15 cellular contexts compared by ENCODE assay signal in the genomic region with DNA sequence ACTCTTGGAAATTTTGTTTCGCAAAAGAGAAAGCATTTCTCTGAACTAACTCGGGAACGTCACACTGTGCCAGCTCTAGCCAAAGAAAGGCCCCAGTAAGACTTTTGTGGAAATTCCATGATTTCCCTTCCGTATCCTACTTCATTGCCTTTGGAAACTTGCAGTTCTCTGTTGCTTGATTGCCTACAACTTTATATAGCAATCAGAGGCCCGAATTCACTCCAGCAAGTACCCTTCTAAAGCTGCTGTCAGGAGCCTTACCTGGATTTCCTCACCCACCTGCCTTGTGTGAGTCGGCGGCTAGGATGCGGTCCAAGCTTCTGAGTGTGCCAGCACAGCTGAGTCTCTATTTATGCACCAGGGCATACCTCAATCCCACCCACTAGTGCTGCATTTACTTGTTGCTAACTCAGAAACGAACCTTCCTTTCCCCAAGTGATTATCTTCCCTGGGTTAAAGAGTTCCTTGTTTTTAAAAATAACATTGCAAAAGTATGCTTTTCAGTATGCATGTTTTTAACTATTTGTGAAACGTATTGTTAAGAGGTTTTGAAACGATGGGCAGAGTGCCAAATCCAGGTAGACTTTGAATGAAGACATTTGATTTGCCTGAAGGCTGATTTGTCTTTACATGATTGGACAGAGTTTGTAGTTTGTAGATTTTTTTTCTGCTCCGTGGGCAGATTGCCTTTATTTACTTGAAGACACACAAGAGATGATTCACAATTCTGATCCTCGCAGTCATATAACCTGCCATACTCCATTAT. TPM values are rescaled to one million over a fixed set of nuclear protein-coding genes. Genes with fewer than 3 reads are reported as not detected.
DNase-seq lines count a peak whose midpoint lies in the region; ATAC-seq, FAIRE-seq and TF ChIP-seq lines count a peak whose summit lies in the region.
"Had no signal": no experiment of that assay in that cellular context is flagged by ENCODE, and none has a peak within 500 bp of the region (broad histone marks: within the 10 kb centered on the region; RNA-seq: fewer than 3 reads in every experiment).

A gene (minus strand): TSS at position 326 of the 766 bp plus-strand sequence. CDS start 3,203 bp downstream, outside the sequence.

- no peak for TF ChIP-seq EP300 in gastroesophageal sphincter (IDR thresholded peaks at IDR 0.05)

- intact Hi-C loops in pancreas (cut with DNase I) = loop anchor here in 1 of 3 donors (10.0 kb wide), 1 partner anchor 110 kb away; no protein-coding TSS in a partner anchor
- intact Hi-C loops in psoas muscle (cut with DNase I) = no loop called here

- H3K4me3 ChIP-seq in pancreas (peak within 1 kb of the TSS in 2 of 4 donors; percentile 1 to 5), gastroesophageal sphincter (no peak within 1 kb of the TSS), psoas muscle (no peak within 1 kb of the TSS)
- no peak within 1 kb of the TSS for H3K4me3 ChIP-seq in CD8-positive, alpha-beta memory T cell (ENCODE audit: low read length)
- H3K4me3 ChIP-seq: heart right ventricle had no signal

- H3K4me3 Mint-ChIP-seq in CD8-positive, alpha-beta memory T cell = no peak within 1 kb of the TSS
- H3K4me3 Mint-ChIP-seq: CD4-positive, alpha-beta T cell; H9 had no signal

- POLR2A ChIA-PET in CD8-positive, alpha-beta memory T cell (lab: Charles Lee) = no interaction called here

- no peak for FAIRE-seq in pancreas (lab: Jason Lieb, UNC)

- no peak for TF ChIP-seq POLR2A in gastroesophageal sphincter (IDR thresholded peaks at IDR 0.05)

- no peaks in the 10 kb centered on the region for H3K4me1 Mint-ChIP-seq in CD8-positive, alpha-beta memory T cell

- ATAC-seq in pancreas (peak; percentile 53 to 83 (median 67)), gastroesophageal sphincter (no peak), HG03159 (IDR thresholded peaks at IDR 0.05; ENCODE audit: unreplicated experiment) (no peak), psoas muscle (no peak)
- ATAC-seq: heart right ventricle, sciatic nerve had no signal

- no peaks in the 10 kb centered on the region for H3K27me3 ChIP-seq in pancreas
- no peaks in the 10 kb centered on the region for H3K27me3 ChIP-seq in CD8-positive, alpha-beta memory T cell (ENCODE audit: insufficient read depth, low read length, poor library complexity, severe bottlenecking)
- no peaks in the 10 kb centered on the region for H3K27me3 ChIP-seq in gastroesophageal sphincter
- no peaks in the 10 kb centered on the region for H3K27me3 ChIP-seq in psoas muscle (ENCODE audit: insufficient read depth in 3 of 3, low read length in 2 of 3)

- peak; percentile 45 for DNase-seq in DMS53 treated with DMSO at 0.1 percent for 48 hours (lab: John Stamatoyannopoulos, UW; ENCODE audit: unreplicated experiment)
- peak; percentile 96 for DNase-seq in NCI-H69 (lab: John Stamatoyannopoulos, UW)
- peak; percentile 89 for DNase-seq in epithelial cell of prostate (ENCODE audit: low read depth, low spot score)
- peak in 3 of 6 donors; percentile 29 to 62 (median 48) for DNase-seq in pancreas
- no peak for DNase-seq in CD8-positive, alpha-beta memory T cell
- no peak for DNase-seq in psoas muscle
- DNase-seq: CD4-positive, alpha-beta T cell; effector memory CD4-positive, alpha-beta T cell; H9; heart right ventricle; Kasumi-1; T1000 had no signal

- no peak for TF ChIP-seq CTCF in pancreas (IDR thresholded peaks at IDR 0.05)
- no peak for TF ChIP-seq CTCF in gastroesophageal sphincter (IDR thresholded peaks at IDR 0.05)
- TF ChIP-seq CTCF in psoas muscle (IDR thresholded peaks at IDR 0.05) = no peak

- peaks cover 3 to 11% of the 10 kb centered on the region in 2 donors for H3K27me3 Mint-ChIP-seq in CD8-positive, alpha-beta memory T cell

- peaks cover 0 to 11% (median 0%) of the 10 kb centered on the region in 3 donors for H3K4me1 ChIP-seq in pancreas
- no peaks in the 10 kb centered on the region for H3K4me1 ChIP-seq in CD8-positive, alpha-beta memory T cell (ENCODE audit: insufficient read depth, low read length)
- no peaks in the 10 kb centered on the region for H3K4me1 ChIP-seq in gastroesophageal sphincter
- H3K4me1 ChIP-seq in psoas muscle = no peaks in the 10 kb centered on the region
- H3K4me1 ChIP-seq: heart right ventricle had no signal

- CTCF ChIA-PET in CD8-positive, alpha-beta memory T cell (lab: Charles Lee) = no interaction called here

- no peaks in the 10 kb centered on the region for H3K36me3 Mint-ChIP-seq in CD8-positive, alpha-beta memory T cell

- H3K36me3 ChIP-seq in pancreas (no peaks in the 10 kb centered on the region), gastroesophageal sphincter (no peaks in the 10 kb centered on the region), psoas muscle (ENCODE audit: insufficient read depth in 1 of 2, low read depth in 1 of 2) (no peaks in the 10 kb centered on the region)
- H3K36me3 ChIP-seq in CD8-positive, alpha-beta memory T cell (ENCODE audit: insufficient read depth, low read length) = no peaks in the 10 kb centered on the region
- H3K36me3 ChIP-seq: heart right ventricle had no signal

- WGBS in pancreas, 2 donors = 58% methylated on average over 13 of the region's 13 CpGs
- WGBS in gastroesophageal sphincter (ENCODE audit: low coverage in 1 of 2), 2 donors = 73 to 83% methylated on average over 12 to 13 of the region's 13 CpGs
- WGBS in psoas muscle, 3 donors = 73 to 80% (median 76%) methylated on average over 13 of the region's 13 CpGs

- no peak within 1 kb of the TSS for H3K27ac Mint-ChIP-seq in CD8-positive, alpha-beta memory T cell
- H3K27ac Mint-ChIP-seq: CD4-positive, alpha-beta T cell had no signal

- no peaks in the 10 kb centered on the region for H3K9me3 Mint-ChIP-seq in CD8-positive, alpha-beta memory T cell
- H3K9me3 Mint-ChIP-seq: CD4-positive, alpha-beta T cell; H9 had no signal

- H3K9me3 ChIP-seq in pancreas (no peaks in the 10 kb centered on the region), gastroesophageal sphincter (no peaks in the 10 kb centered on the region), psoas muscle (no peaks in the 10 kb centered on the region)
- no peaks in the 10 kb centered on the region for H3K9me3 ChIP-seq in CD8-positive, alpha-beta memory T cell (ENCODE audit: low read length)
- H3K9me3 ChIP-seq: heart right ventricle had no signal

- peak within 1 kb of the TSS; percentile 71 for H3K27ac ChIP-seq in epithelial cell of prostate
- peak within 1 kb of the TSS in 2 of 4 donors; percentile 19 to 37 for H3K27ac ChIP-seq in pancreas
- H3K27ac ChIP-seq in CD8-positive, alpha-beta memory T cell (ENCODE audit: low read depth, low read length) = no peak within 1 kb of the TSS
- no peak within 1 kb of the TSS for H3K27ac ChIP-seq in gastroesophageal sphincter
- H3K27ac ChIP-seq in psoas muscle = no peak within 1 kb of the TSS
- H3K27ac ChIP-seq: heart right ventricle had no signal

RNA-seq across cellular contexts. Expression of the gene that starts here (rescaled TPM):
- total RNA-seq in pancreas = 10 to 100 TPM in 3 of 6 donors, 1 to 10 TPM in 3; 5.4 to 31.5 (median 11.5) TPM
- 10 to 100 TPM in 1 of 2 donors, 1 to 10 TPM in 1; 2.3 to 14.1 TPM for polyA plus RNA-seq in pancreas
- not detected for total RNA-seq in CD8-positive, alpha-beta memory T cell
- polyA plus RNA-seq in CD8-positive, alpha-beta memory T cell = not detected
- 10 to 100 TPM in 1 of 4 donors, not detected in 3; 12.8 TPM for total RNA-seq in gastroesophageal sphincter
- total RNA-seq in psoas muscle = not detected
- under 1 TPM; 0.07 to 0.20 (median 0.17) TPM for polyA plus RNA-seq in psoas muscle
- total RNA-seq: CD4-positive, alpha-beta T cell; H9; heart right ventricle had no signal
- polyA plus RNA-seq: heart right ventricle had no signal

Comparison
In these comparisons a context has a peak if more than half of its experiments do, and no peak if none do; other contexts are left out.
1. DNase-seq: peak in DMS53 treated with DMSO at 0.1 percent for 48 hours (single experiment), NCI-H69 (single experiment) and epithelial cell of prostate (single experiment); none in CD8-positive, alpha-beta memory T cell (0 of 5) and psoas muscle (0 of 2).
2. ATAC-seq: peak in pancreas (4 of 4); none in gastroesophageal sphincter (single experiment), HG03159 (single experiment) and psoas muscle (0 of 4).